Comparison of ENCODE assay signal across 8 cellular contexts in genomic region chr12:12327802-12328201, GRCh38. TPM values are rescaled to one million over a fixed set of nuclear protein-coding genes. Genes with fewer than 3 reads are reported as not detected.
DNase-seq lines count a peak whose midpoint lies in the region; ATAC-seq lines count a peak whose summit lies in the region.

No MANE protein-coding gene starts in this region.

- ATAC-seq in HG02759 (IDR thresholded peaks at IDR 0.05; ENCODE audit: unreplicated experiment): no peak

- DNase-seq in COR-L47 (lab: John Stamatoyannopoulos, UW) (peak; percentile 34), H4 (ENCODE audit: low spot score) (peak; percentile 77), NCI-H526 (lab: John Stamatoyannopoulos, UW) (peak; percentile 58 to 86), astrocyte of the hippocampus (ENCODE audit: low read depth, low spot score) (peak; percentile 71), inferior parietal cortex (ENCODE audit: extremely low spot score) (peak; percentile 73), superior temporal gyrus (ENCODE audit: extremely low spot score) (peak; percentile 86), middle frontal gyrus (ENCODE audit: extremely low spot score, low spot score) (no peak)

RNA-seq across cellular contexts. Expression of gene MANSC1, which starts 22.2 kb away (rescaled TPM):
- total RNA-seq in H4 (2014; rRNA removed; shearing (Covaris generic)): 0.39 and 0.52 TPM in 2 replicates

RNA-seq across cellular contexts. Expression of gene BORCS5, which starts 29.1 kb away (rescaled TPM):
- 8.1 and 9.8 TPM in 2 replicates for total RNA-seq in H4 (2014; rRNA removed; shearing (Covaris generic))
